8 cellular contexts compared by ENCODE assay signal in the genomic region with DNA sequence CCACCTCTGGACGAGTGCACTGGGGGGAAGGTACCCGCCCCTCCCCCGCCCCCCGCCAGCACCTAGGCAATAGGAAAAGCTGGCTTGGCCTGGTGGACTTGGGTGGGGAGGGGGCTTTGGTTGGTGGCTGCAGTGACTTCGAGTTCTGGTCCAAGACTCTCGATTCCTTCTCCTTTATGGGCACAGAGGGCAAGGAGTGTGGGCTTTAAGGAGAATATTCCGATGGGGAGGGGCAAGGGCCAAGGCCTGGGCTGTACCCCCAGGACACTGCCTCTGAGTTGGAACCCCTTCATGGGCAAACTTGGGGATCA. TPM values are rescaled to one million over a fixed set of nuclear protein-coding genes. Genes with fewer than 3 reads are reported as not detected.
DNase-seq lines count a peak whose midpoint lies in the region; ATAC-seq, FAIRE-seq and TF ChIP-seq lines count a peak whose summit lies in the region.

No MANE protein-coding gene starts in this region.

- H3K4me3 Mint-ChIP-seq in activated T-cell treated with anti-CD3 and anti-CD28 coated beads, Interleukin-2, amount 50 U/mL, for 24 hours = peak overlapping the region; percentile 80

- H3K27me3 ChIP-seq in K562 (ENCODE audit: control insufficient read depth in 2 of 2, insufficient read depth in 2 of 2, low read length in 2 of 2) (no peaks in the 10 kb centered on the region), transverse colon (no peaks in the 10 kb centered on the region)

- intact Hi-C loops in K562 (cut with micrococcal nuclease) = loop anchor here (2.0 kb wide), 2 partner anchors 30 to 52 kb away; a partner anchor contains a TSS
- intact Hi-C loops in lower leg skin (cut with DNase I; ENCODE audit: low total_unique reads) = no loop called here
- intact Hi-C loops in transverse colon (cut with DNase I; ENCODE audit: low total_unique reads) = no loop called here

- no peak for TF ChIP-seq RAD21 in K562 (CRISPR knock-in tag; conservative IDR thresholded peaks at IDR 0.05 in 1 of 2, IDR thresholded peaks at IDR 0.05 in 1 of 2)

- TF ChIP-seq POLR2A in K562 (conservative IDR thresholded peaks at IDR 0.05) = no peak
- TF ChIP-seq POLR2A in lower leg skin (IDR thresholded peaks at IDR 0.05) = no peak
- no peak for TF ChIP-seq POLR2A in transverse colon (IDR thresholded peaks at IDR 0.05)

- BruUV-seq in K562 (replicated peaks; lab: Mats Ljungman, UMichigan) = no TSS peak

- H3K27me3 Mint-ChIP-seq in activated T-cell treated with anti-CD3 and anti-CD28 coated beads, Interleukin-2, amount 50 U/mL, for 24 hours = no peaks in the 10 kb centered on the region

- no peak for ATAC-seq in K562
- ATAC-seq in HG03175 (IDR thresholded peaks at IDR 0.05; ENCODE audit: unreplicated experiment) = no peak

- peak overlapping the region; percentile 39 to 88; a peak in 3 of 4 replicates for H3K9ac ChIP-seq in K562 (ENCODE audit: insufficient read depth in 1 of 2, low read depth in 2 of 2, low read length in 2 of 2)

- H3K9me3 ChIP-seq in K562 (replicated peaks; ENCODE audit: control insufficient read depth, insufficient read depth, low read depth, low read length) = no peaks in the 10 kb centered on the region
- no peaks in the 10 kb centered on the region for H3K9me3 ChIP-seq in transverse colon

- no peak for DNase-seq in activated T-cell treated with anti-CD3 and anti-CD28 coated beads, Interleukin-2, amount 50 U/mL, for 24 hours
- no peak for DNase-seq in activated T-cell treated with anti-CD3 and anti-CD28 coated beads, Interleukin-2, amount 50 U/mL, for 48 hours
- no peak for DNase-seq in K562 (ENCODE audit: extremely low read depth in 1 of 4, low spot score in 3 of 4)
- no peak for DNase-seq in lower leg skin (ENCODE audit: low spot score in 2 of 2)
- DNase-seq in transverse colon = no peak
- DNase-seq in stimulated activated CD4-positive, alpha-beta T cell treated with anti-CD3 and anti-CD28 coated beads, Interleukin-15, amount 100 ng/mL, for 24 hours = no peak
- no peak for DNase-seq in NCI-H69 (lab: John Stamatoyannopoulos, UW)

- H3K4me3 ChIP-seq in K562 (peak overlapping the region; percentile 64), lower leg skin (ENCODE audit: low read depth, poor library complexity, severe bottlenecking) (peak overlapping the region; percentile 60), transverse colon (peak overlapping the region; percentile 55 to 76 (median 64))

- H3K4me2 ChIP-seq in K562 (ENCODE audit: insufficient read depth, low read length) = peak overlapping the region; percentile 89

- 13% methylated on average over 3 of the region's 7 CpGs for WGBS in K562 (ENCODE audit: insufficient coverage, low coverage, missing lambda C conversion rate)
- 0 to 5% methylated on average over 3 to 6 of the region's 7 CpGs for WGBS in lower leg skin, 2 donors
- whole genome bisulfite sequencing in transverse colon (ENCODE audit: low coverage in 1 of 2), 2 donors = 5% methylated on average over 4 of the region's 7 CpGs; no CpG with 5 or more reads in 1 of the 2 donors

- H2AFZ ChIP-seq in K562 (ENCODE audit: low read depth, low read length) = peak overlapping the region; percentile 78

- CTCF ChIA-PET in K562 (lab: Yijun Ruan, JAX; ENCODE audit: low intra/inter-chr PET ratio) = no interaction called here

- H3K36me3 Mint-ChIP-seq in activated T-cell treated with anti-CD3 and anti-CD28 coated beads, Interleukin-2, amount 50 U/mL, for 24 hours (ENCODE audit: low read depth) = no peaks in the 10 kb centered on the region

- peaks cover 32 to 36% of the 10 kb centered on the region in 2 experiments for H3K4me1 ChIP-seq in K562 (replicated peaks in 1 of 2; ENCODE audit: control insufficient read depth in 2 of 2, insufficient read depth in 2 of 2, low read length in 2 of 2)
- H3K4me1 ChIP-seq in transverse colon = peaks cover 11 to 57% (median 39%) of the 10 kb centered on the region in 4 donors

- no peaks in the 10 kb centered on the region for H3K9me1 ChIP-seq in K562 (ENCODE audit: control insufficient read depth, insufficient read depth, low read length)

- FAIRE-seq in K562 (lab: Jason Lieb, UNC) = peak; percentile 42

- TF ChIP-seq CTCF in K562 (IDR thresholded peaks at IDR 0.05 in 2 of 3, conservative IDR thresholded peaks at IDR 0.05 in 1 of 3; ENCODE audit: insufficient read depth in 2 of 3, low read depth in 1 of 3, low read length in 3 of 3) (no peak), lower leg skin (IDR thresholded peaks at IDR 0.05) (no peak), transverse colon (IDR thresholded peaks at IDR 0.05) (no peak)

- POLR2A ChIA-PET in K562 (lab: Yijun Ruan, JAX) = interaction anchor here (0.7 to 0.8 kb wide), 2 partner anchors 30 to 36 kb away, joined by 3 read pairs; a partner anchor contains a TSS

- H3K36me3 ChIP-seq in K562 (ENCODE audit: control insufficient read depth, insufficient read depth, low read length) (no peaks in the 10 kb centered on the region), transverse colon (no peaks in the 10 kb centered on the region)

- H3K9me3 Mint-ChIP-seq in activated T-cell treated with anti-CD3 and anti-CD28 coated beads, Interleukin-2, amount 50 U/mL, for 24 hours = no peaks in the 10 kb centered on the region

- H3K27ac Mint-ChIP-seq in activated T-cell treated with anti-CD3 and anti-CD28 coated beads, Interleukin-2, amount 50 U/mL, for 24 hours = peak overlapping the region; percentile 78

- peak overlapping the region; percentile 26; the same call in 2 of the 3 replicates for H3K27ac ChIP-seq in K562 (ENCODE audit: extremely low read depth, low read depth, low read length)
- peak overlapping the region; percentile 87 to 92 (median 90) for H3K27ac ChIP-seq in transverse colon

- no peaks in the 10 kb centered on the region for H4K20me1 ChIP-seq in K562 (replicated peaks; ENCODE audit: control insufficient read depth, insufficient read depth, low read length)

- no peaks in the 10 kb centered on the region for H3K79me2 ChIP-seq in K562 (ENCODE audit: control insufficient read depth, insufficient read depth, low read length)

- peaks cover 29% of the 10 kb centered on the region for H3K4me1 Mint-ChIP-seq in activated T-cell treated with anti-CD3 and anti-CD28 coated beads, Interleukin-2, amount 50 U/mL, for 24 hours (ENCODE audit: low read depth)

- TF ChIP-seq EP300 in K562 (IDR thresholded peaks at IDR 0.05; ENCODE audit: low read length) = no peak
- no peak for TF ChIP-seq EP300 in transverse colon (IDR thresholded peaks at IDR 0.05; ENCODE audit: low read depth)

- in situ Hi-C loops in K562 (cut with MboI) = no loop called here
- in situ Hi-C loops in transverse colon (cut with MboI; ENCODE audit: low pct_ligation_motif_present in 1 of 4, low pct_unique_long_range_greater_than_20kb in 1 of 4, low sequenced_read_pairs in 3 of 4) = no loop called here

RNA-seq across cellular contexts. Expression of a gene that starts 0.4 kb away (rescaled TPM):
- 7.3 and 27.3 TPM in 2 replicates for total RNA-seq in K562 (2011; cell fraction: chromatin; rRNA removed; ENCODE audit: low replicate concordance)
- total RNA-seq in K562 (2011; cell fraction: nucleolus; rRNA removed) = 14.8 and 20.1 TPM in 2 replicates
- 10.8 and 12.2 TPM in 2 replicates for total RNA-seq in K562 (2011; cell fraction: nucleoplasm; rRNA removed)
- 3.1 and 5.0 TPM in 2 replicates for total RNA-seq in K562 (2014; rRNA removed)
- total RNA-seq in K562 (2014; rRNA removed; fragmentation: Illumina TruSeq; extraction: Trizol) = 2.3 and 2.9 TPM in 2 replicates
- 4.1 and 4.4 TPM in 2 replicates for total RNA-seq in K562 (2015; rRNA removed; fragmentation: Illumina TruSeq; extraction: Trizol)
- 6.1 and 6.2 TPM in 2 replicates for total RNA-seq in K562 (2021)
- polyA plus RNA-seq in K562 (2011; rRNA removed) = 3.5 and 11.4 TPM in 2 replicates
- polyA plus RNA-seq in K562 (2011; cell fraction: cytosol; rRNA removed) = 5.9 and 9.2 TPM in 2 replicates
- 22.4 and 48.3 TPM in 2 replicates for polyA plus RNA-seq in K562 (2011; cell fraction: nucleus; rRNA removed)
- 4.7 and 17.1 TPM in 2 replicates for polyA plus RNA-seq in K562 (2012)
- 3.0 and 5.4 TPM in 2 replicates for polyA plus RNA-seq in K562 (2014; fragmentation: Illumina TruSeq; extraction: Trizol)
- 1 to 10 TPM in 1 of 2 experiments, under 1 TPM in 1; 0.89 to 1.5 TPM for polyA plus RNA-seq in K562 (2014; fragmentation: Nextera tagmentation; extraction: Ambion mirVana)
- polyA plus RNA-seq in K562 (2014; rRNA removed) = 4.9 and 7.2 TPM in 2 replicates
- polyA minus RNA-seq in K562 (2011; rRNA and poly(A)+ RNA removed) = 6.7 and 8.8 TPM in 2 replicates
- 3.3 and 5.7 TPM in 2 replicates for polyA minus RNA-seq in K562 (2011; cell fraction: cytosol; rRNA and poly(A)+ RNA removed)
- 12.0 and 22.5 TPM in 2 replicates for polyA minus RNA-seq in K562 (2011; cell fraction: nucleus; rRNA and poly(A)+ RNA removed)
- total RNA-seq in lower leg skin = 100 to 1,000 TPM in 1 of 4 donors, 10 to 100 TPM in 3; 40.8 to 121 (median 64.3) TPM
- total RNA-seq in transverse colon = 100 to 1,000 TPM; 165 to 460 (median 190) TPM

RNA-seq across cellular contexts. Expression of a gene that starts 29.1 kb away (rescaled TPM):
- total RNA-seq in K562 (2011; cell fraction: chromatin; rRNA removed; ENCODE audit: low replicate concordance) = 69.1 and 116 TPM in 2 replicates
- 92.4 and 122 TPM in 2 replicates for total RNA-seq in K562 (2011; cell fraction: nucleolus; rRNA removed)
- 127 and 192 TPM in 2 replicates for total RNA-seq in K562 (2011; cell fraction: nucleoplasm; rRNA removed)
- 187 and 221 TPM in 2 replicates for total RNA-seq in K562 (2014; rRNA removed)
- total RNA-seq in K562 (2014; rRNA removed; fragmentation: Illumina TruSeq; extraction: Trizol) = 154 and 156 TPM in 2 replicates
- total RNA-seq in K562 (2015; rRNA removed; fragmentation: Illumina TruSeq; extraction: Trizol) = 187 TPM in 2 replicates
- total RNA-seq in K562 (2021) = 223 and 244 TPM in 2 replicates
- polyA plus RNA-seq in K562 (2011; rRNA removed) = 119 and 158 TPM in 2 replicates
- 85.0 and 92.7 TPM in 2 replicates for polyA plus RNA-seq in K562 (2011; cell fraction: cytosol; rRNA removed)
- polyA plus RNA-seq in K562 (2011; cell fraction: nucleus; rRNA removed) = 52.0 and 69.3 TPM in 2 replicates
- polyA plus RNA-seq in K562 (2012) = 201 and 212 TPM in 2 replicates
- 206 and 214 TPM in 2 replicates for polyA plus RNA-seq in K562 (2014; fragmentation: Illumina TruSeq; extraction: Trizol)
- 10 to 100 TPM; 27.8 to 38.7 TPM for polyA plus RNA-seq in K562 (2014; fragmentation: Nextera tagmentation; extraction: Ambion mirVana)
- polyA plus RNA-seq in K562 (2014; rRNA removed) = 118 and 134 TPM in 2 replicates
- polyA minus RNA-seq in K562 (2011; rRNA and poly(A)+ RNA removed) = 198 and 249 TPM in 2 replicates
- 104 and 126 TPM in 2 replicates for polyA minus RNA-seq in K562 (2011; cell fraction: cytosol; rRNA and poly(A)+ RNA removed)
- 35.8 and 66.0 TPM in 2 replicates for polyA minus RNA-seq in K562 (2011; cell fraction: nucleus; rRNA and poly(A)+ RNA removed)
- 10 to 100 TPM; 11.6 to 29.3 (median 24.2) TPM for total RNA-seq in lower leg skin
- total RNA-seq in transverse colon = 10 to 100 TPM; 45.0 to 96.9 (median 64.4) TPM

RNA-seq across cellular contexts. Expression of a gene that starts 42.3 kb away (rescaled TPM):
- total RNA-seq in K562 (2011; cell fraction: chromatin; rRNA removed; ENCODE audit: low replicate concordance) = not detected in 2 replicates
- not detected in 2 replicates for total RNA-seq in K562 (2011; cell fraction: nucleolus; rRNA removed)
- total RNA-seq in K562 (2011; cell fraction: nucleoplasm; rRNA removed) = not detected in 2 replicates
- total RNA-seq in K562 (2014; rRNA removed) (not detected in 2 replicates), K562 (2014; rRNA removed; fragmentation: Illumina TruSeq; extraction: Trizol) (not detected in 2 replicates), K562 (2015; rRNA removed; fragmentation: Illumina TruSeq; extraction: Trizol) (not detected in 2 replicates), K562 (2021) (not detected in 2 replicates), lower leg skin (1 to 10 TPM; 3.2 to 8.2 (median 7.2) TPM), transverse colon (10 to 100 TPM in 3 of 4 donors, 1 to 10 TPM in 1; 9.6 to 59.8 (median 19.7) TPM)
- polyA plus RNA-seq in K562 (2011; rRNA removed) (not detected in 2 replicates), K562 (2014; fragmentation: Illumina TruSeq; extraction: Trizol) (not detected in 2 replicates), K562 (2014; fragmentation: Nextera tagmentation; extraction: Ambion mirVana) (not detected), K562 (2014; rRNA removed) (not detected in 2 replicates)
- polyA plus RNA-seq in K562 (2011; cell fraction: cytosol; rRNA removed) = not detected in 2 replicates
- not detected in 2 replicates for polyA plus RNA-seq in K562 (2011; cell fraction: nucleus; rRNA removed)
- polyA plus RNA-seq in K562 (2012) = 0.12 and 0.15 TPM in 2 replicates
- not detected in 2 replicates for polyA minus RNA-seq in K562 (2011; rRNA and poly(A)+ RNA removed)
- not detected in 2 replicates for polyA minus RNA-seq in K562 (2011; cell fraction: cytosol; rRNA and poly(A)+ RNA removed)
- not detected in 2 replicates for polyA minus RNA-seq in K562 (2011; cell fraction: nucleus; rRNA and poly(A)+ RNA removed)

RNA-seq across cellular contexts. Expression of a gene that starts 52.2 kb away (rescaled TPM):
- total RNA-seq in K562 (2011; cell fraction: chromatin; rRNA removed; ENCODE audit: low replicate concordance) = 82.5 and 106 TPM in 2 replicates
- total RNA-seq in K562 (2011; cell fraction: nucleolus; rRNA removed) = 91.9 and 98.4 TPM in 2 replicates
- 76.1 and 86.0 TPM in 2 replicates for total RNA-seq in K562 (2011; cell fraction: nucleoplasm; rRNA removed)
- total RNA-seq in K562 (2014; rRNA removed) = 27.3 and 39.7 TPM in 2 replicates
- 24.5 and 26.8 TPM in 2 replicates for total RNA-seq in K562 (2014; rRNA removed; fragmentation: Illumina TruSeq; extraction: Trizol)
- total RNA-seq in K562 (2015; rRNA removed; fragmentation: Illumina TruSeq; extraction: Trizol) = 25.9 and 26.2 TPM in 2 replicates
- total RNA-seq in K562 (2021) = 41.9 and 44.0 TPM in 2 replicates
- 37.3 and 40.0 TPM in 2 replicates for polyA plus RNA-seq in K562 (2011; rRNA removed)
- 24.5 and 36.5 TPM in 2 replicates for polyA plus RNA-seq in K562 (2011; cell fraction: cytosol; rRNA removed)
- polyA plus RNA-seq in K562 (2011; cell fraction: nucleus; rRNA removed) = 190 and 193 TPM in 2 replicates
- polyA plus RNA-seq in K562 (2012) = 23.1 and 26.7 TPM in 2 replicates
- 23.1 and 24.9 TPM in 2 replicates for polyA plus RNA-seq in K562 (2014; fragmentation: Illumina TruSeq; extraction: Trizol)
- polyA plus RNA-seq in K562 (2014; fragmentation: Nextera tagmentation; extraction: Ambion mirVana) = 1 to 10 TPM; 4.5 to 5.2 TPM
- polyA plus RNA-seq in K562 (2014; rRNA removed) = 42.5 and 44.8 TPM in 2 replicates
- 22.7 and 23.6 TPM in 2 replicates for polyA minus RNA-seq in K562 (2011; rRNA and poly(A)+ RNA removed)
- polyA minus RNA-seq in K562 (2011; cell fraction: cytosol; rRNA and poly(A)+ RNA removed) = 10.9 and 17.9 TPM in 2 replicates
- polyA minus RNA-seq in K562 (2011; cell fraction: nucleus; rRNA and poly(A)+ RNA removed) = 60.3 and 71.5 TPM in 2 replicates
- 10 to 100 TPM; 21.5 to 40.5 (median 26.5) TPM for total RNA-seq in lower leg skin
- total RNA-seq in transverse colon = 10 to 100 TPM; 19.1 to 35.6 (median 28.2) TPM

RNA-seq across cellular contexts. Expression of a gene that starts 53.4 kb away (rescaled TPM):
- total RNA-seq in K562 (2011; cell fraction: chromatin; rRNA removed; ENCODE audit: low replicate concordance) = 119 and 126 TPM in 2 replicates
- total RNA-seq in K562 (2011; cell fraction: nucleolus; rRNA removed) = 73.0 and 74.5 TPM in 2 replicates
- 64.3 and 82.1 TPM in 2 replicates for total RNA-seq in K562 (2011; cell fraction: nucleoplasm; rRNA removed)
- total RNA-seq in K562 (2014; rRNA removed) (18.8 and 28.0 TPM in 2 replicates), K562 (2014; rRNA removed; fragmentation: Illumina TruSeq; extraction: Trizol) (17.6 and 21.4 TPM in 2 replicates), K562 (2015; rRNA removed; fragmentation: Illumina TruSeq; extraction: Trizol) (16.6 and 17.6 TPM in 2 replicates), K562 (2021) (16.8 and 20.1 TPM in 2 replicates), lower leg skin (1 to 10 TPM in 1 of 4 donors, under 1 TPM in 3; 0.27 to 1.3 (median 0.38) TPM), transverse colon (1 to 10 TPM in 2 of 4 donors, not detected in 2; 1.4 to 1.6 TPM)
- polyA plus RNA-seq in K562 (2011; rRNA removed) (44.1 and 61.3 TPM in 2 replicates), K562 (2014; fragmentation: Illumina TruSeq; extraction: Trizol) (20.9 and 24.0 TPM in 2 replicates), K562 (2014; fragmentation: Nextera tagmentation; extraction: Ambion mirVana) (10 to 100 TPM; 14.6 to 27.4 TPM), K562 (2014; rRNA removed) (28.7 TPM in 2 replicates)
- polyA plus RNA-seq in K562 (2011; cell fraction: cytosol; rRNA removed) = 15.3 and 28.4 TPM in 2 replicates
- polyA plus RNA-seq in K562 (2011; cell fraction: nucleus; rRNA removed) = 254 and 409 TPM in 2 replicates
- 42.1 and 48.1 TPM in 2 replicates for polyA plus RNA-seq in K562 (2012)
- 24.1 and 34.7 TPM in 2 replicates for polyA minus RNA-seq in K562 (2011; rRNA and poly(A)+ RNA removed)
- polyA minus RNA-seq in K562 (2011; cell fraction: cytosol; rRNA and poly(A)+ RNA removed) = 7.2 and 9.6 TPM in 2 replicates
- polyA minus RNA-seq in K562 (2011; cell fraction: nucleus; rRNA and poly(A)+ RNA removed) = 28.1 and 57.5 TPM in 2 replicates
